Comparison of ENCODE assay signal across 1 cellular context in genomic region chr4:77156912-77157858, GRCh38.
A peak's percentile ranks its signal among the peaks of the same experiment; 100 is the strongest.
TF ChIP-seq lines count a peak whose summit lies in the region.

A gene with protein sequence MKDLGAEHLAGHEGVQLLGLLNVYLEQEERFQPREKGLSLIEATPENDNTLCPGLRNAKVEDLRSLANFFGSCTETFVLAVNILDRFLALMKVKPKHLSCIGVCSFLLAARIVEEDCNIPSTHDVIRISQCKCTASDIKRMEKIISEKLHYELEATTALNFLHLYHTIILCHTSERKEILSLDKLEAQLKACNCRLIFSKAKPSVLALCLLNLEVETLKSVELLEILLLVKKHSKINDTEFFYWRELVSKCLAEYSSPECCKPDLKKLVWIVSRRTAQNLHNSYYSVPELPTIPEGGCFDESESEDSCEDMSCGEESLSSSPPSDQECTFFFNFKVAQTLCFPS (plus strand): TSS chr4:77157207. CDS start chr4:77158533, 1,326 bp downstream.

TF ChIP-seq in HEK293, 187 proteins besides CTCF, POLR2A, EP300 and RAD21 (continued from another document and continues in another):
- TF ChIP-seq ZNF280D (tag by site-specific recombination; IDR thresholded peaks at IDR 0.05) (0 out of 2 replicates have a peak, but pooled peaks have one; percentile 74), ZNF221 (tag by site-specific recombination; IDR thresholded peaks at IDR 0.05; ENCODE audit: borderline replicate concordance) (no peak), SCRT1 (tag by site-specific recombination; IDR thresholded peaks at IDR 0.05; ENCODE audit: borderline replicate concordance) (no peak), ZNF830 (tag by site-specific recombination; IDR thresholded peaks at IDR 0.05; ENCODE audit: low read depth) (no peak), ZNF610 (tag by site-specific recombination; IDR thresholded peaks at IDR 0.05; ENCODE audit: borderline replicate concordance) (peak; percentile 77), ZNF837 (tag by site-specific recombination; IDR thresholded peaks at IDR 0.05) (no peak), KLF10 (tag by site-specific recombination; IDR thresholded peaks at IDR 0.05) (peak; percentile 98), ZNF473 (tag by site-specific recombination; IDR thresholded peaks at IDR 0.05) (no peak), IKZF3 (tag by site-specific recombination; IDR thresholded peaks at IDR 0.05) (peak; percentile 36; the same call in 1 of the 2 replicates), ZNF747 (tag by site-specific recombination; IDR thresholded peaks at IDR 0.05) (no peak), HOXA7 (CRISPR knock-in tag; IDR thresholded peaks at IDR 0.05; ENCODE audit: borderline replicate concordance) (no peak), ZNF596 (tag by site-specific recombination; IDR thresholded peaks at IDR 0.05) (peak; percentile 31; the same call in 1 of the 2 replicates), ZNF24 (tag by site-specific recombination; IDR thresholded peaks at IDR 0.05) (peak; percentile 83; the same call in 1 of the 2 replicates), EGR2 (tag by site-specific recombination; IDR thresholded peaks at IDR 0.05; ENCODE audit: low read depth) (peak; percentile 69), ZNF175 (tag by site-specific recombination; IDR thresholded peaks at IDR 0.05) (no peak), BCL11B (tag by site-specific recombination; IDR thresholded peaks at IDR 0.05; ENCODE audit: low read depth) (no peak), SALL2 (tag by site-specific recombination; IDR thresholded peaks at IDR 0.05; ENCODE audit: borderline replicate concordance) (no peak), ZNF202 (tag by site-specific recombination; IDR thresholded peaks at IDR 0.05; ENCODE audit: borderline replicate concordance) (no peak), ZNF174 (tag by site-specific recombination; IDR thresholded peaks at IDR 0.05) (0 out of 2 replicates have a peak, but pooled peaks have one; percentile 37), ZNF561 (tag by site-specific recombination; IDR thresholded peaks at IDR 0.05; ENCODE audit: borderline replicate concordance) (peak; percentile 95), ZBTB8A (tag by site-specific recombination; IDR thresholded peaks at IDR 0.05) (peak; percentile 99), ZBTB17 (tag by site-specific recombination; IDR thresholded peaks at IDR 0.05) (peak; percentile 87), ZNF623 (tag by site-specific recombination; IDR thresholded peaks at IDR 0.05) (peak; percentile 46), KLF1 (tag by site-specific recombination; IDR thresholded peaks at IDR 0.05) (peak; percentile 88), MZF1 (tag by site-specific recombination; IDR thresholded peaks at IDR 0.05; ENCODE audit: borderline replicate concordance) (peak; percentile 87), ZBTB1 (tag by site-specific recombination; IDR thresholded peaks at IDR 0.05) (no peak), ZNF37A (tag by site-specific recombination; IDR thresholded peaks at IDR 0.05) (no peak), ZNF792 (tag by site-specific recombination; IDR thresholded peaks at IDR 0.05) (no peak), ZNF530 (tag by site-specific recombination; IDR thresholded peaks at IDR 0.05; ENCODE audit: low read depth) (no peak), HOXC10 (CRISPR knock-in tag; IDR thresholded peaks at IDR 0.05) (no peak), ZBTB21 (tag by site-specific recombination; IDR thresholded peaks at IDR 0.05) (peak; percentile 66), ZNF76 (tag by site-specific recombination; IDR thresholded peaks at IDR 0.05; ENCODE audit: borderline replicate concordance, low read depth) (peak; percentile 67), ZNF16 (tag by site-specific recombination; IDR thresholded peaks at IDR 0.05; ENCODE audit: low read depth) (no peak), KLF8 (tag by site-specific recombination; IDR thresholded peaks at IDR 0.05) (peak; percentile 96), ZNF274 (IDR thresholded peaks at IDR 0.05; ENCODE audit: low read length) (no peak), ZNF274 (tag by site-specific recombination; IDR thresholded peaks at IDR 0.05; ENCODE audit: borderline replicate concordance) (no peak), ZNF768 (tag by site-specific recombination; IDR thresholded peaks at IDR 0.05) (no peak), ZNF658 (tag by site-specific recombination; IDR thresholded peaks at IDR 0.05) (no peak), ZNF146 (tag by site-specific recombination; IDR thresholded peaks at IDR 0.05) (peak; percentile 96), ZNF214 (tag by site-specific recombination; IDR thresholded peaks at IDR 0.05; ENCODE audit: borderline replicate concordance) (no peak), ZNF510 (tag by site-specific recombination; IDR thresholded peaks at IDR 0.05; ENCODE audit: insufficient replicate concordance) (peak; percentile 13), ZNF341 (tag by site-specific recombination; IDR thresholded peaks at IDR 0.05; ENCODE audit: low read depth) (no peak)
- TF ChIP-seq, protein P1, sequence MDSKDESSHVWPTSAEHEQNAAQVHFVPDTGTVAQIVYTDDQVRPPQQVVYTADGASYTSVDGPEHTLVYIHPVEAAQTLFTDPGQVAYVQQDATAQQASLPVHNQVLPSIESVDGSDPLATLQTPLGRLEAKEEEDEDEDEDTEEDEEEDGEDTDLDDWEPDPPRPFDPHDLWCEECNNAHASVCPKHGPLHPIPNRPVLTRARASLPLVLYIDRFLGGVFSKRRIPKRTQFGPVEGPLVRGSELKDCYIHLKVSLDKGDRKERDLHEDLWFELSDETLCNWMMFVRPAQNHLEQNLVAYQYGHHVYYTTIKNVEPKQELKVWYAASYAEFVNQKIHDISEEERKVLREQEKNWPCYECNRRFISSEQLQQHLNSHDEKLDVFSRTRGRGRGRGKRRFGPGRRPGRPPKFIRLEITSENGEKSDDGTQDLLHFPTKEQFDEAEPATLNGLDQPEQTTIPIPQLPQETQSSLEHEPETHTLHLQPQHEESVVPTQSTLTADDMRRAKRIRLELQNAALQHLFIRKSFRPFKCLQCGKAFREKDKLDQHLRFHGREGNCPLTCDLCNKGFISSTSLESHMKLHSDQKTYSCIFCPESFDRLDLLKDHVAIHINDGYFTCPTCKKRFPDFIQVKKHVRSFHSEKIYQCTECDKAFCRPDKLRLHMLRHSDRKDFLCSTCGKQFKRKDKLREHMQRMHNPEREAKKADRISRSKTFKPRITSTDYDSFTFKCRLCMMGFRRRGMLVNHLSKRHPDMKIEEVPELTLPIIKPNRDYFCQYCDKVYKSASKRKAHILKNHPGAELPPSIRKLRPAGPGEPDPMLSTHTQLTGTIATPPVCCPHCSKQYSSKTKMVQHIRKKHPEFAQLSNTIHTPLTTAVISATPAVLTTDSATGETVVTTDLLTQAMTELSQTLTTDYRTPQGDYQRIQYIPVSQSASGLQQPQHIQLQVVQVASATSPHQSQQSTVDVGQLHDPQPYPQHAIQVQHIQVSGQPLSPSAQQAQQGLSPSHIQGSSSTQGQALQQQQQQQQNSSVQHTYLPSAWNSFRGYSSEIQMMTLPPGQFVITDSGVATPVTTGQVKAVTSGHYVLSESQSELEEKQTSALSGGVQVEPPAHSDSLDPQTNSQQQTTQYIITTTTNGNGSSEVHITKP (tag by site-specific recombination; IDR thresholded peaks at IDR 0.05) = peak; percentile 81
- TF ChIP-seq, protein P2, sequence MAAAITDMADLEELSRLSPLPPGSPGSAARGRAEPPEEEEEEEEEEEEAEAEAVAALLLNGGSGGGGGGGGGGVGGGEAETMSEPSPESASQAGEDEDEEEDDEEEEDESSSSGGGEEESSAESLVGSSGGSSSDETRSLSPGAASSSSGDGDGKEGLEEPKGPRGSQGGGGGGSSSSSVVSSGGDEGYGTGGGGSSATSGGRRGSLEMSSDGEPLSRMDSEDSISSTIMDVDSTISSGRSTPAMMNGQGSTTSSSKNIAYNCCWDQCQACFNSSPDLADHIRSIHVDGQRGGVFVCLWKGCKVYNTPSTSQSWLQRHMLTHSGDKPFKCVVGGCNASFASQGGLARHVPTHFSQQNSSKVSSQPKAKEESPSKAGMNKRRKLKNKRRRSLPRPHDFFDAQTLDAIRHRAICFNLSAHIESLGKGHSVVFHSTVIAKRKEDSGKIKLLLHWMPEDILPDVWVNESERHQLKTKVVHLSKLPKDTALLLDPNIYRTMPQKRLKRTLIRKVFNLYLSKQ (tag by site-specific recombination; IDR thresholded peaks at IDR 0.05; ENCODE audit: borderline replicate concordance) = no peak
- TF ChIP-seq, protein P3, sequence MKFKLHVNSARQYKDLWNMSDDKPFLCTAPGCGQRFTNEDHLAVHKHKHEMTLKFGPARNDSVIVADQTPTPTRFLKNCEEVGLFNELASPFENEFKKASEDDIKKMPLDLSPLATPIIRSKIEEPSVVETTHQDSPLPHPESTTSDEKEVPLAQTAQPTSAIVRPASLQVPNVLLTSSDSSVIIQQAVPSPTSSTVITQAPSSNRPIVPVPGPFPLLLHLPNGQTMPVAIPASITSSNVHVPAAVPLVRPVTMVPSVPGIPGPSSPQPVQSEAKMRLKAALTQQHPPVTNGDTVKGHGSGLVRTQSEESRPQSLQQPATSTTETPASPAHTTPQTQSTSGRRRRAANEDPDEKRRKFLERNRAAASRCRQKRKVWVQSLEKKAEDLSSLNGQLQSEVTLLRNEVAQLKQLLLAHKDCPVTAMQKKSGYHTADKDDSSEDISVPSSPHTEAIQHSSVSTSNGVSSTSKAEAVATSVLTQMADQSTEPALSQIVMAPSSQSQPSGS (tag by site-specific recombination; IDR thresholded peaks at IDR 0.05; ENCODE audit: low read depth) = 0 out of 2 replicates have a peak, but pooled peaks have one; percentile 11
- TF ChIP-seq, protein P4, sequence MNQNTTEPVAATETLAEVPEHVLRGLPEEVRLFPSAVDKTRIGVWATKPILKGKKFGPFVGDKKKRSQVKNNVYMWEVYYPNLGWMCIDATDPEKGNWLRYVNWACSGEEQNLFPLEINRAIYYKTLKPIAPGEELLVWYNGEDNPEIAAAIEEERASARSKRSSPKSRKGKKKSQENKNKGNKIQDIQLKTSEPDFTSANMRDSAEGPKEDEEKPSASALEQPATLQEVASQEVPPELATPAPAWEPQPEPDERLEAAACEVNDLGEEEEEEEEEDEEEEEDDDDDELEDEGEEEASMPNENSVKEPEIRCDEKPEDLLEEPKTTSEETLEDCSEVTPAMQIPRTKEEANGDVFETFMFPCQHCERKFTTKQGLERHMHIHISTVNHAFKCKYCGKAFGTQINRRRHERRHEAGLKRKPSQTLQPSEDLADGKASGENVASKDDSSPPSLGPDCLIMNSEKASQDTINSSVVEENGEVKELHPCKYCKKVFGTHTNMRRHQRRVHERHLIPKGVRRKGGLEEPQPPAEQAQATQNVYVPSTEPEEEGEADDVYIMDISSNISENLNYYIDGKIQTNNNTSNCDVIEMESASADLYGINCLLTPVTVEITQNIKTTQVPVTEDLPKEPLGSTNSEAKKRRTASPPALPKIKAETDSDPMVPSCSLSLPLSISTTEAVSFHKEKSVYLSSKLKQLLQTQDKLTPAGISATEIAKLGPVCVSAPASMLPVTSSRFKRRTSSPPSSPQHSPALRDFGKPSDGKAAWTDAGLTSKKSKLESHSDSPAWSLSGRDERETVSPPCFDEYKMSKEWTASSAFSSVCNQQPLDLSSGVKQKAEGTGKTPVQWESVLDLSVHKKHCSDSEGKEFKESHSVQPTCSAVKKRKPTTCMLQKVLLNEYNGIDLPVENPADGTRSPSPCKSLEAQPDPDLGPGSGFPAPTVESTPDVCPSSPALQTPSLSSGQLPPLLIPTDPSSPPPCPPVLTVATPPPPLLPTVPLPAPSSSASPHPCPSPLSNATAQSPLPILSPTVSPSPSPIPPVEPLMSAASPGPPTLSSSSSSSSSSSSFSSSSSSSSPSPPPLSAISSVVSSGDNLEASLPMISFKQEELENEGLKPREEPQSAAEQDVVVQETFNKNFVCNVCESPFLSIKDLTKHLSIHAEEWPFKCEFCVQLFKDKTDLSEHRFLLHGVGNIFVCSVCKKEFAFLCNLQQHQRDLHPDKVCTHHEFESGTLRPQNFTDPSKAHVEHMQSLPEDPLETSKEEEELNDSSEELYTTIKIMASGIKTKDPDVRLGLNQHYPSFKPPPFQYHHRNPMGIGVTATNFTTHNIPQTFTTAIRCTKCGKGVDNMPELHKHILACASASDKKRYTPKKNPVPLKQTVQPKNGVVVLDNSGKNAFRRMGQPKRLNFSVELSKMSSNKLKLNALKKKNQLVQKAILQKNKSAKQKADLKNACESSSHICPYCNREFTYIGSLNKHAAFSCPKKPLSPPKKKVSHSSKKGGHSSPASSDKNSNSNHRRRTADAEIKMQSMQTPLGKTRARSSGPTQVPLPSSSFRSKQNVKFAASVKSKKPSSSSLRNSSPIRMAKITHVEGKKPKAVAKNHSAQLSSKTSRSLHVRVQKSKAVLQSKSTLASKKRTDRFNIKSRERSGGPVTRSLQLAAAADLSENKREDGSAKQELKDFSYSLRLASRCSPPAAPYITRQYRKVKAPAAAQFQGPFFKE (tag by site-specific recombination; IDR thresholded peaks at IDR 0.05; ENCODE audit: borderline replicate concordance) = no peak
- TF ChIP-seq, protein P5, sequence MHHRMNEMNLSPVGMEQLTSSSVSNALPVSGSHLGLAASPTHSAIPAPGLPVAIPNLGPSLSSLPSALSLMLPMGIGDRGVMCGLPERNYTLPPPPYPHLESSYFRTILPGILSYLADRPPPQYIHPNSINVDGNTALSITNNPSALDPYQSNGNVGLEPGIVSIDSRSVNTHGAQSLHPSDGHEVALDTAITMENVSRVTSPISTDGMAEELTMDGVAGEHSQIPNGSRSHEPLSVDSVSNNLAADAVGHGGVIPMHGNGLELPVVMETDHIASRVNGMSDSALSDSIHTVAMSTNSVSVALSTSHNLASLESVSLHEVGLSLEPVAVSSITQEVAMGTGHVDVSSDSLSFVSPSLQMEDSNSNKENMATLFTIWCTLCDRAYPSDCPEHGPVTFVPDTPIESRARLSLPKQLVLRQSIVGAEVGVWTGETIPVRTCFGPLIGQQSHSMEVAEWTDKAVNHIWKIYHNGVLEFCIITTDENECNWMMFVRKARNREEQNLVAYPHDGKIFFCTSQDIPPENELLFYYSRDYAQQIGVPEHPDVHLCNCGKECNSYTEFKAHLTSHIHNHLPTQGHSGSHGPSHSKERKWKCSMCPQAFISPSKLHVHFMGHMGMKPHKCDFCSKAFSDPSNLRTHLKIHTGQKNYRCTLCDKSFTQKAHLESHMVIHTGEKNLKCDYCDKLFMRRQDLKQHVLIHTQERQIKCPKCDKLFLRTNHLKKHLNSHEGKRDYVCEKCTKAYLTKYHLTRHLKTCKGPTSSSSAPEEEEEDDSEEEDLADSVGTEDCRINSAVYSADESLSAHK (tag by site-specific recombination; IDR thresholded peaks at IDR 0.05) = peak; percentile 98
